17 cellular contexts compared by ENCODE assay signal in genomic region chr2:177992992-177993391, GRCh38.
"Had no signal": no experiment of that assay in that cellular context is flagged by ENCODE, and none has a peak within 500 bp of the region (broad histone marks: within the 10 kb centered on the region; RNA-seq: fewer than 3 reads in every experiment).

No MANE protein-coding gene starts in this region.

- H3K36me3 ChIP-seq: esophagus squamous epithelium, prostate gland, right atrium auricular region, transverse colon had no signal

- H3K27me3 ChIP-seq: esophagus squamous epithelium, right atrium auricular region, transverse colon had no signal

- H3K27ac ChIP-seq: esophagus squamous epithelium, prostate gland, right atrium auricular region, transverse colon had no signal

- ATAC-seq: effector memory CD8-positive, alpha-beta T cell; naive thymus-derived CD8-positive, alpha-beta T cell; stimulated activated naive B cell treated with anti-CD40 and anti-IgM and Interleukin-4, amounts not matched to agents 10 μg/mL and 1 μg/mL and 100 μg/mL, for 72 hours had no signal

- H3K9me3 ChIP-seq: esophagus squamous epithelium, prostate gland, right atrium auricular region, transverse colon had no signal

- H3K4me3 ChIP-seq: esophagus squamous epithelium, lung, prostate gland, right atrium auricular region, transverse colon had no signal

- H3K4me1 ChIP-seq: esophagus squamous epithelium, prostate gland, right atrium auricular region, transverse colon had no signal

- DNase-seq: cerebellar nuclear complex; cortex of kidney; effector memory CD8-positive, alpha-beta T cell; erythroblast; esophagus squamous epithelium; foreskin melanocyte; naive thymus-derived CD8-positive, alpha-beta T cell; nephron progenitor cell; nucleus accumbens; small intestine; stimulated activated CD4-positive, alpha-beta T cell treated with anti-CD3 and anti-CD28 coated beads, Interleukin-15, amount 100 ng/mL, for 24 hours; stimulated activated CD4-positive, alpha-beta T cell treated with anti-CD3 and anti-CD28 coated beads, Interleukin-2, amount 100 ng/mL, for 48 hours; stimulated activated naive B cell treated with anti-CD40 and anti-IgM and Interleukin-4, amounts not matched to agents 10 μg/mL and 1 μg/mL and 100 μg/mL, for 72 hours; transverse colon had no signal
